Comparison of ENCODE assay signal across 12 cellular contexts in the genomic region with DNA sequence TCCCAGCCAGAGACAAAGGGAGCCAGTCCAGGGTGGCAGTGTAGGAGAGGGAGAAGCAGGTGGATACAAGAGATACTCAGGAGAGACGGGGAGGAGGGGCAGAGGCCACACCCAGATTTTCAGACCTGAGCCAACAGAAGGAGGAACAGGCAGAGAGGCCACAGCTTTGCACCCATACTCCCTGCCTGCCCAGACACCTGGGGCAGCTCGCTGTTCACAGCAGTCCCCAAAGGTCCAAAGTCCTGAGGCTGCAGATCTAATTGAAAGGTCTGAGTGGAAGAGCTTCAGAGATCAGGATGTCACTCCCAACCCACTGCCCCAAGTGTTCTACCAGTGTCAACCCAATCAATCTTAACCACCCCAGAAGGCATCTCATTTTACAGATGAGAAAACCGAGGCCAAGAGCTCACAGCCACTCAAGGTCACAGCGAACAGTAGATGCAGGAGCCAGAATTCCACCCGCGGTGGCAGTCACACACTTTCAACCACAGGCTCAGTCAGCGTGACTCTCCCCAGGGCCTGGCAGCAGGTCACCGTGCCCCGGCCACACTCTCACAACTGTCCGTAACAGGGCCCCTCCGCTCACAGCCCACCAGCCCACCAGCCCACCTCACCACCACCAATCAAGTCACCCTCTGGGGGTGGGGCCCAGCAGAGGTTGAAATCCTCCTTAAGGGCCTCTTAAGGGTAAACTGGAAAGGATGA. TPM values are rescaled to one million over a fixed set of nuclear protein-coding genes. Genes with fewer than 3 reads are reported as not detected.
DNase-seq lines count a peak whose midpoint lies in the region; ATAC-seq, FAIRE-seq and TF ChIP-seq lines count a peak whose summit lies in the region.
"Had no signal": no experiment of that assay in that cellular context is flagged by ENCODE, and none has a peak within 500 bp of the region (broad histone marks: within the 10 kb centered on the region; RNA-seq: fewer than 3 reads in every experiment).

No MANE protein-coding gene starts in this region.

- H3K4me3 Mint-ChIP-seq in naive thymus-derived CD8-positive, alpha-beta T cell = peak overlapping the region; percentile 62 to 86 (median 82)
- no peak overlapping the region for H3K4me3 Mint-ChIP-seq in endothelial cell (ENCODE audit: unreplicated experiment)

- 49% methylated on average over 11 of the region's 11 CpGs for WGBS in A549 (ENCODE audit: missing lambda C conversion rate)

- H3K9me3 ChIP-seq in A549 = no peaks in the 10 kb centered on the region
- no peaks in the 10 kb centered on the region for H3K9me3 ChIP-seq in MM.1S (replicated peaks; ENCODE audit: insufficient read depth, low read length)
- H3K9me3 ChIP-seq: adrenal gland had no signal

- H3K9me2 ChIP-seq in MM.1S (replicated peaks; ENCODE audit: insufficient read depth, low read length) = no peaks in the 10 kb centered on the region

- peak overlapping the region; percentile 94 to 99 (median 98) for H3K27ac Mint-ChIP-seq in naive thymus-derived CD8-positive, alpha-beta T cell
- H3K27ac Mint-ChIP-seq in endothelial cell (ENCODE audit: unreplicated experiment) = no peak overlapping the region

- FAIRE-seq in A549 (lab: Jason Lieb, UNC) = no peak
- FAIRE-seq: GM19239 had no signal

- POLR2A ChIA-PET in A549 (lab: Yijun Ruan, JAX) = no interaction called here
- POLR2A ChIA-PET in naive thymus-derived CD8-positive, alpha-beta T cell (lab: Charles Lee) = interaction anchor here (0.7 to 27.2 kb wide), 11 partner anchors 13 to 662 kb away, joined by 3 to 469 read pairs (median 3); a partner anchor contains a TSS

- no peak for TF ChIP-seq RAD21 in A549 (conservative IDR thresholded peaks at IDR 0.05 in 1 of 2, IDR thresholded peaks at IDR 0.05 in 1 of 2)

- TF ChIP-seq CTCF in A549 (IDR thresholded peaks at IDR 0.05) (no peak), KMS-11 (conservative IDR thresholded peaks at IDR 0.05; ENCODE audit: low read depth, low read length) (no peak), brain microvascular endothelial cell (IDR thresholded peaks at IDR 0.05; ENCODE audit: low read depth, low read length, missing control alignments) (no peak), endothelial cell (IDR thresholded peaks at IDR 0.05; ENCODE audit: unreplicated experiment) (no peak), MM.1S (IDR thresholded peaks at IDR 0.05; ENCODE audit: low read length) (no peak)

- peak overlapping the region; percentile 98 to 99 for H3K27ac ChIP-seq in A549
- H3K27ac ChIP-seq in KMS-11 = peak overlapping the region; percentile 79
- peak overlapping the region; percentile 34 for H3K27ac ChIP-seq in brain microvascular endothelial cell
- H3K27ac ChIP-seq in MM.1S (ENCODE audit: low read length) = no peak overlapping the region

- H3K79me2 ChIP-seq in KMS-11 (ENCODE audit: insufficient read depth, low read depth) = peaks cover 12% of the 10 kb centered on the region; the same call in 1 of the 2 replicates
- H3K79me2 ChIP-seq in MM.1S (ENCODE audit: low read length) = no peaks in the 10 kb centered on the region

- DNase-seq in A549 (ENCODE audit: low read depth in 1 of 2, low spot score in 1 of 2) (no peak), brain microvascular endothelial cell (no peak), endothelial cell (ENCODE audit: low spot score) (no peak), MM.1S (no peak)
- peak in 1 of 10 donors; percentile 34 for DNase-seq in naive thymus-derived CD8-positive, alpha-beta T cell
- DNase-seq in activated effector memory CD4-positive, alpha-beta T cell treated with anti-CD3 and anti-CD28 coated beads, Interleukin-2, amount 50 U/mL, for 16 hours = no peak
- DNase-seq: adrenal gland, foreskin melanocyte, NCI-H1436 treated with DMSO at 0.1 percent for 48 hours had no signal

- no peak for TF ChIP-seq POLR2A in A549 (IDR thresholded peaks at IDR 0.05; ENCODE audit: low read length)

- in situ Hi-C loops in brain microvascular endothelial cell (cut with HindIII; ENCODE audit: low pct_ligation_motif_present, low sequenced_read_pairs) = no loop called here

- H2AFZ ChIP-seq in KMS-11 (ENCODE audit: low read depth) = no peak overlapping the region
- no peak overlapping the region for H2AFZ ChIP-seq in MM.1S (ENCODE audit: low read length)

- H3K4me1 ChIP-seq in A549 (peaks cover 100% of the 10 kb centered on the region), KMS-11 (ENCODE audit: low read depth, poor library complexity, severe bottlenecking) (peaks cover 71% of the 10 kb centered on the region), MM.1S (ENCODE audit: low read length) (no peaks in the 10 kb centered on the region)

- no peaks in the 10 kb centered on the region for H3K27me3 Mint-ChIP-seq in naive thymus-derived CD8-positive, alpha-beta T cell
- peaks cover 10% of the 10 kb centered on the region for H3K27me3 Mint-ChIP-seq in endothelial cell (ENCODE audit: unreplicated experiment)

- H4K20me1 ChIP-seq in KMS-11 (ENCODE audit: insufficient read depth) = no peaks in the 10 kb centered on the region
- no peaks in the 10 kb centered on the region for H4K20me1 ChIP-seq in MM.1S (ENCODE audit: insufficient read depth, low read length)

- no peak; a peak in 1 of 6 replicates for ATAC-seq in A549
- peak; percentile 21 to 26 for ATAC-seq in naive thymus-derived CD8-positive, alpha-beta T cell
- no peak for ATAC-seq in GM21367 (IDR thresholded peaks at IDR 0.05; ENCODE audit: unreplicated experiment)

- H3K4me1 Mint-ChIP-seq in naive thymus-derived CD8-positive, alpha-beta T cell = peaks cover 61 to 97% (median 92%) of the 10 kb centered on the region in 4 donors
- H3K4me1 Mint-ChIP-seq in endothelial cell (ENCODE audit: unreplicated experiment) = peaks cover 38% of the 10 kb centered on the region

- H3K4me3 ChIP-seq in A549 = no peak overlapping the region
- no peak overlapping the region for H3K4me3 ChIP-seq in KMS-11 (IDR thresholded peaks at IDR 0.05; ENCODE audit: insufficient read depth, low read depth, low read length)
- no peak overlapping the region for H3K4me3 ChIP-seq in brain microvascular endothelial cell (ENCODE audit: low read depth, low read length)
- H3K4me3 ChIP-seq in MM.1S (ENCODE audit: low read length) = no peak overlapping the region
- H3K4me3 ChIP-seq: adrenal gland had no signal

- H3F3A ChIP-seq in MM.1S (ENCODE audit: insufficient read depth, low read length) = no peaks in the 10 kb centered on the region

- peaks cover 0 to 26% (median 0%) of the 10 kb centered on the region in 3 donors for H3K36me3 Mint-ChIP-seq in naive thymus-derived CD8-positive, alpha-beta T cell
- H3K36me3 Mint-ChIP-seq in endothelial cell (ENCODE audit: low read depth, unreplicated experiment) = no peaks in the 10 kb centered on the region

- H3K27me3 ChIP-seq in KMS-11 (ENCODE audit: insufficient read depth, low read depth) (no peaks in the 10 kb centered on the region), brain microvascular endothelial cell (replicated peaks) (no peaks in the 10 kb centered on the region), MM.1S (replicated peaks; ENCODE audit: insufficient read depth, low read length) (no peaks in the 10 kb centered on the region)
- H3K27me3 ChIP-seq: adrenal gland had no signal

- no peak for TF ChIP-seq EP300 in A549 (IDR thresholded peaks at IDR 0.05)

- peak overlapping the region; percentile 39; the same call in 1 of the 2 replicates for H3K9ac ChIP-seq in KMS-11
- no peak overlapping the region for H3K9ac ChIP-seq in MM.1S (ENCODE audit: low read length)

- CTCF ChIA-PET in A549 (lab: Yijun Ruan, JAX) = interaction anchor here (0.9 to 19.3 kb wide), 6 partner anchors 9 to 156 kb away, joined by 3 to 480 read pairs (median 4); no protein-coding TSS in a partner anchor

- H3K9me3 Mint-ChIP-seq in naive thymus-derived CD8-positive, alpha-beta T cell = no peaks in the 10 kb centered on the region
- H3K9me3 Mint-ChIP-seq in endothelial cell (ENCODE audit: unreplicated experiment) = no peaks in the 10 kb centered on the region

- no peaks in the 10 kb centered on the region for H3K36me3 ChIP-seq in KMS-11 (ENCODE audit: insufficient read depth)
- H3K36me3 ChIP-seq in brain microvascular endothelial cell (replicated peaks) = peaks cover 16% of the 10 kb centered on the region
- no peaks in the 10 kb centered on the region for H3K36me3 ChIP-seq in MM.1S (replicated peaks; ENCODE audit: insufficient read depth, low read length)
- H3K36me3 ChIP-seq: adrenal gland had no signal

- H3K4me2 ChIP-seq in A549 (peak overlapping the region; percentile 98), KMS-11 (peak overlapping the region; percentile 86), MM.1S (ENCODE audit: low read depth, low read length) (no peak overlapping the region)

TF ChIP-seq in A549, 52 proteins besides CTCF, POLR2A, EP300 and RAD21 (continues in another document):
- TF ChIP-seq HOXB5 (CRISPR knock-in tag; IDR thresholded peaks at IDR 0.05) = no peak
- no peak for TF ChIP-seq ESRRA (IDR thresholded peaks at IDR 0.05; ENCODE audit: borderline replicate concordance, low read length)
- no peak for TF ChIP-seq FOSL2 (IDR thresholded peaks at IDR 0.05)
- TF ChIP-seq FOSL2 (CRISPR knock-in tag; IDR thresholded peaks at IDR 0.05) = no peak
- no peak for TF ChIP-seq SMC3 (IDR thresholded peaks at IDR 0.05)
- TF ChIP-seq KDM5A (IDR thresholded peaks at IDR 0.05) = no peak
- TF ChIP-seq, protein P1, sequence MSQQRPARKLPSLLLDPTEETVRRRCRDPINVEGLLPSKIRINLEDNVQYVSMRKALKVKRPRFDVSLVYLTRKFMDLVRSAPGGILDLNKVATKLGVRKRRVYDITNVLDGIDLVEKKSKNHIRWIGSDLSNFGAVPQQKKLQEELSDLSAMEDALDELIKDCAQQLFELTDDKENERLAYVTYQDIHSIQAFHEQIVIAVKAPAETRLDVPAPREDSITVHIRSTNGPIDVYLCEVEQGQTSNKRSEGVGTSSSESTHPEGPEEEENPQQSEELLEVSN (IDR thresholded peaks at IDR 0.05; ENCODE audit: borderline replicate concordance, low read depth) = no peak
- TF ChIP-seq CHD2 (IDR thresholded peaks at IDR 0.05; ENCODE audit: low read length, partially characterized antibody) = no peak
- TF ChIP-seq NR3C1 (IDR thresholded peaks at IDR 0.05) = no peak
- TF ChIP-seq, protein P2, sequence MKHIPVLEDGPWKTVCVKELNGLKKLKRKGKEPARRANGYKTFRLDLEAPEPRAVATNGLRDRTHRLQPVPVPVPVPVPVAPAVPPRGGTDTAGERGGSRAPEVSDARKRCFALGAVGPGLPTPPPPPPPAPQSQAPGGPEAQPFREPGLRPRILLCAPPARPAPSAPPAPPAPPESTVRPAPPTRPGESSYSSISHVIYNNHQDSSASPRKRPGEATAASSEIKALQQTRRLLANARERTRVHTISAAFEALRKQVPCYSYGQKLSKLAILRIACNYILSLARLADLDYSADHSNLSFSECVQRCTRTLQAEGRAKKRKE (CRISPR knock-in tag; IDR thresholded peaks at IDR 0.05; ENCODE audit: low read depth) = no peak

RNA-seq across cellular contexts. Expression of a gene that starts 33.4 kb away (rescaled TPM):
- polyA plus RNA-seq in A549 (2011; rRNA removed) (207 and 208 TPM in 2 replicates), A549 (2017; fragmentation: RNase III; extraction: RNeasy Plus Mini Kit Qiagen cat#74134 plus additional on column Dnase treatment) (245 to 269 TPM (median 252 TPM) in 3 replicates)
- polyA plus RNA-seq in A549 (2012; cell fraction: cytosol; rRNA removed) = 265 and 286 TPM in 2 replicates
- polyA plus RNA-seq in A549 (2012; cell fraction: nucleus; rRNA removed) = 559 and 760 TPM in 2 replicates
- 580 and 586 TPM in 2 replicates for polyA minus RNA-seq in A549 (2011; rRNA and poly(A)+ RNA removed)
- 100 to 1,000 TPM; 333 to 341 TPM for total RNA-seq in naive thymus-derived CD8-positive, alpha-beta T cell
- polyA plus RNA-seq in naive thymus-derived CD8-positive, alpha-beta T cell = 100 to 1,000 TPM; 144 to 436 (median 267) TPM
- total RNA-seq in endothelial cell (ENCODE audit: unreplicated experiment) = 130 TPM

Comparison
In these comparisons a context has a peak if more than half of its experiments do, and no peak if none do; other contexts are left out.
1. ATAC-seq: peak in naive thymus-derived CD8-positive, alpha-beta T cell (2 of 2); none in A549 (0 of 2) and GM21367 (single experiment).